In the genomic region with DNA sequence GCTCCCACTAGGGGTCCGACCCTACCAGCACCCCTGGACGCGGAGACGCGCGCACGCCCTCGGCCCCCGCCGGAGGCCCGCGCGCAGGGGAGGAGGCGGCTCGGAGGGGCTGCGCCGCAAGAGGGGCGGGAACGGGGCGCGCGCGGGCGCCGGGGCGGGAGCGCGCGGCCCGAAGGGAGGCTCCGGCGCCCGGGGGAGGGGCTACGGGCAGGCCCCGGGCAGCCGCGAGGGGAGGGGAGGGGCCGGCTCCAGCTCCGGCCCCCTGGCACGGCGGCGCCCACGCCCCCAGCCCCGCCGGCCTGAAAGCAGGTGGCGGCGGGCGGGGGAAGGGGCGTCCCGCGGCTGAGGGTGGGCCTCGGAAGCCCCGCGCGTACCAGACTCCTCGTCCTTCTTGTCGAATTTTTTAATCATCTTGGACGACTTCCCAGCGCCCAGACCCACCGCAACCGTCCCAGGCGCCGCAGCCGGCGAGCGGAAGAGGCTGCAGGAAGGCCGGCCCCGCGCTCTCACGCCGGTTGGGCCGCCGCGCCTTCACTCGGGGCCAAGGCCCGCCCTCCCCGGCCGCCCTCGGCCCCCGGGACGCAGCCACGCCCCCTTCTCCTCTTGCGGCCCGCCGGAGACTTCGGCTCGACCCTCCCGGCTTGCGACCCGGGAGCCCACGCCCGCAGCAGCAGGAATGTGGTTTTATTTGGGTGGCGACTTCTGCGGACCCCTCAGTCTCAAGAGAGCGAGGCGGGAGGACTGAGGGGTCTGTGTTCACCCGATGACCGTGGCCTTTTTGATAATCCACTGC, we compare ENCODE assay signal across 1 cellular context.
TF ChIP-seq lines count a peak whose summit lies in the region.

A gene with protein sequence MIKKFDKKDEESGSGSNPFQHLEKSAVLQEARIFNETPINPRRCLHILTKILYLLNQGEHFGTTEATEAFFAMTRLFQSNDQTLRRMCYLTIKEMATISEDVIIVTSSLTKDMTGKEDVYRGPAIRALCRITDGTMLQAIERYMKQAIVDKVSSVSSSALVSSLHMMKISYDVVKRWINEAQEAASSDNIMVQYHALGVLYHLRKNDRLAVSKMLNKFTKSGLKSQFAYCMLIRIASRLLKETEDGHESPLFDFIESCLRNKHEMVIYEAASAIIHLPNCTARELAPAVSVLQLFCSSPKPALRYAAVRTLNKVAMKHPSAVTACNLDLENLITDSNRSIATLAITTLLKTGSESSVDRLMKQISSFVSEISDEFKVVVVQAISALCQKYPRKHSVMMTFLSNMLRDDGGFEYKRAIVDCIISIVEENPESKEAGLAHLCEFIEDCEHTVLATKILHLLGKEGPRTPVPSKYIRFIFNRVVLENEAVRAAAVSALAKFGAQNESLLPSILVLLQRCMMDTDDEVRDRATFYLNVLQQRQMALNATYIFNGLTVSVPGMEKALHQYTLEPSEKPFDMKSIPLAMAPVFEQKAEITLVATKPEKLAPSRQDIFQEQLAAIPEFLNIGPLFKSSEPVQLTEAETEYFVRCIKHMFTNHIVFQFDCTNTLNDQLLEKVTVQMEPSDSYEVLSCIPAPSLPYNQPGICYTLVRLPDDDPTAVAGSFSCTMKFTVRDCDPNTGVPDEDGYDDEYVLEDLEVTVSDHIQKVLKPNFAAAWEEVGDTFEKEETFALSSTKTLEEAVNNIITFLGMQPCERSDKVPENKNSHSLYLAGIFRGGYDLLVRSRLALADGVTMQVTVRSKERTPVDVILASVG (minus strand): TSS at position 491 of the 793 bp plus-strand sequence. CDS start 80 bp downstream, at position 411.

TF ChIP-seq in K562, 482 proteins besides CTCF, POLR2A, EP300 and RAD21 (continued from another document and continues in another):
- TF ChIP-seq, protein P1, sequence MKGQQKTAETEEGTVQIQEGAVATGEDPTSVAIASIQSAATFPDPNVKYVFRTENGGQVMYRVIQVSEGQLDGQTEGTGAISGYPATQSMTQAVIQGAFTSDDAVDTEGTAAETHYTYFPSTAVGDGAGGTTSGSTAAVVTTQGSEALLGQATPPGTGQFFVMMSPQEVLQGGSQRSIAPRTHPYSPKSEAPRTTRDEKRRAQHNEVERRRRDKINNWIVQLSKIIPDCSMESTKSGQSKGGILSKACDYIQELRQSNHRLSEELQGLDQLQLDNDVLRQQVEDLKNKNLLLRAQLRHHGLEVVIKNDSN (CRISPR knock-in tag; IDR thresholded peaks at IDR 0.05): no peak
- TF ChIP-seq ZNF311 (CRISPR knock-in tag; IDR thresholded peaks at IDR 0.05) (no peak), HOXB6 (CRISPR knock-in tag; IDR thresholded peaks at IDR 0.05; ENCODE audit: borderline replicate concordance) (no peak), FOXJ2 (tag; IDR thresholded peaks at IDR 0.05) (no peak), ZC3H8 (IDR thresholded peaks at IDR 0.05) (no peak), NCOA2 (IDR thresholded peaks at IDR 0.05; ENCODE audit: partially characterized antibody in 2 of 2) (no peak), STAT5A (IDR thresholded peaks at IDR 0.05; ENCODE audit: borderline replicate concordance, low read length) (no peak), HEY1 (CRISPR knock-in tag; IDR thresholded peaks at IDR 0.05; ENCODE audit: borderline replicate concordance) (no peak), L3MBTL2 (IDR thresholded peaks at IDR 0.05) (0 out of 2 replicates have a peak, but pooled peaks have one; percentile 56), ZNF253 (CRISPR knock-in tag; conservative IDR thresholded peaks at IDR 0.05) (no peak), SRSF3 (IDR thresholded peaks at IDR 0.05; ENCODE audit: insufficient read depth, low read length) (no peak), NFYB (IDR thresholded peaks at IDR 0.05; ENCODE audit: extremely low read depth, insufficient read length) (peak; percentile 83), EHMT2 (IDR thresholded peaks at IDR 0.05) (no peak), MECOM (CRISPR knock-in tag; IDR thresholded peaks at IDR 0.05) (no peak), SNRNP70 (optimal IDR thresholded peaks at IDR 0.05; ENCODE audit: low read depth, low read length) (no peak), KLF13 (tag; IDR thresholded peaks at IDR 0.05; ENCODE audit: borderline replicate concordance, low read depth) (peak; percentile 99), COPS2 (conservative IDR thresholded peaks at IDR 0.05) (no peak), RBFOX2 (IDR thresholded peaks at IDR 0.05; ENCODE audit: low read depth, low read length) (peak; percentile 80)
- TF ChIP-seq, protein P2, sequence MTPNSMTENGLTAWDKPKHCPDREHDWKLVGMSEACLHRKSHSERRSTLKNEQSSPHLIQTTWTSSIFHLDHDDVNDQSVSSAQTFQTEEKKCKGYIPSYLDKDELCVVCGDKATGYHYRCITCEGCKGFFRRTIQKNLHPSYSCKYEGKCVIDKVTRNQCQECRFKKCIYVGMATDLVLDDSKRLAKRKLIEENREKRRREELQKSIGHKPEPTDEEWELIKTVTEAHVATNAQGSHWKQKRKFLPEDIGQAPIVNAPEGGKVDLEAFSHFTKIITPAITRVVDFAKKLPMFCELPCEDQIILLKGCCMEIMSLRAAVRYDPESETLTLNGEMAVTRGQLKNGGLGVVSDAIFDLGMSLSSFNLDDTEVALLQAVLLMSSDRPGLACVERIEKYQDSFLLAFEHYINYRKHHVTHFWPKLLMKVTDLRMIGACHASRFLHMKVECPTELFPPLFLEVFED (CRISPR knock-in tag; conservative IDR thresholded peaks at IDR 0.05): peak; percentile 64; the same call in 1 of the 2 replicates
- TF ChIP-seq, protein P3, sequence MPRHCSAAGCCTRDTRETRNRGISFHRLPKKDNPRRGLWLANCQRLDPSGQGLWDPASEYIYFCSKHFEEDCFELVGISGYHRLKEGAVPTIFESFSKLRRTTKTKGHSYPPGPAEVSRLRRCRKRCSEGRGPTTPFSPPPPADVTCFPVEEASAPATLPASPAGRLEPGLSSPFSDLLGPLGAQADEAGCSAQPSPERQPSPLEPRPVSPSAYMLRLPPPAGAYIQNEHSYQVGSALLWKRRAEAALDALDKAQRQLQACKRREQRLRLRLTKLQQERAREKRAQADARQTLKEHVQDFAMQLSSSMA (CRISPR knock-in tag; IDR thresholded peaks at IDR 0.05): no peak
- TF ChIP-seq, protein P4, sequence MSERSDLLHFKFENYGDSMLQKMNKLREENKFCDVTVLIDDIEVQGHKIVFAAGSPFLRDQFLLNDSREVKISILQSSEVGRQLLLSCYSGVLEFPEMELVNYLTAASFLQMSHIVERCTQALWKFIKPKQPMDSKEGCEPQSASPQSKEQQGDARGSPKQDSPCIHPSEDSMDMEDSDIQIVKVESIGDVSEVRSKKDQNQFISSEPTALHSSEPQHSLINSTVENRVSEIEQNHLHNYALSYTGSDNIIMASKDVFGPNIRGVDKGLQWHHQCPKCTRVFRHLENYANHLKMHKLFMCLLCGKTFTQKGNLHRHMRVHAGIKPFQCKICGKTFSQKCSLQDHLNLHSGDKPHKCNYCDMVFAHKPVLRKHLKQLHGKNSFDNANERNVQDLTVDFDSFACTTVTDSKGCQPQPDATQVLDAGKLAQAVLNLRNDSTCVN (CRISPR knock-in tag; IDR thresholded peaks at IDR 0.05): peak; percentile 84; the same call in 1 of the 2 replicates
- TF ChIP-seq, protein P5, sequence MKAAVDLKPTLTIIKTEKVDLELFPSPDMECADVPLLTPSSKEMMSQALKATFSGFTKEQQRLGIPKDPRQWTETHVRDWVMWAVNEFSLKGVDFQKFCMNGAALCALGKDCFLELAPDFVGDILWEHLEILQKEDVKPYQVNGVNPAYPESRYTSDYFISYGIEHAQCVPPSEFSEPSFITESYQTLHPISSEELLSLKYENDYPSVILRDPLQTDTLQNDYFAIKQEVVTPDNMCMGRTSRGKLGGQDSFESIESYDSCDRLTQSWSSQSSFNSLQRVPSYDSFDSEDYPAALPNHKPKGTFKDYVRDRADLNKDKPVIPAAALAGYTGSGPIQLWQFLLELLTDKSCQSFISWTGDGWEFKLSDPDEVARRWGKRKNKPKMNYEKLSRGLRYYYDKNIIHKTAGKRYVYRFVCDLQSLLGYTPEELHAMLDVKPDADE (conservative IDR thresholded peaks at IDR 0.05; ENCODE audit: control insufficient read depth, low read depth, low read length): no peak
- TF ChIP-seq, protein P6, sequence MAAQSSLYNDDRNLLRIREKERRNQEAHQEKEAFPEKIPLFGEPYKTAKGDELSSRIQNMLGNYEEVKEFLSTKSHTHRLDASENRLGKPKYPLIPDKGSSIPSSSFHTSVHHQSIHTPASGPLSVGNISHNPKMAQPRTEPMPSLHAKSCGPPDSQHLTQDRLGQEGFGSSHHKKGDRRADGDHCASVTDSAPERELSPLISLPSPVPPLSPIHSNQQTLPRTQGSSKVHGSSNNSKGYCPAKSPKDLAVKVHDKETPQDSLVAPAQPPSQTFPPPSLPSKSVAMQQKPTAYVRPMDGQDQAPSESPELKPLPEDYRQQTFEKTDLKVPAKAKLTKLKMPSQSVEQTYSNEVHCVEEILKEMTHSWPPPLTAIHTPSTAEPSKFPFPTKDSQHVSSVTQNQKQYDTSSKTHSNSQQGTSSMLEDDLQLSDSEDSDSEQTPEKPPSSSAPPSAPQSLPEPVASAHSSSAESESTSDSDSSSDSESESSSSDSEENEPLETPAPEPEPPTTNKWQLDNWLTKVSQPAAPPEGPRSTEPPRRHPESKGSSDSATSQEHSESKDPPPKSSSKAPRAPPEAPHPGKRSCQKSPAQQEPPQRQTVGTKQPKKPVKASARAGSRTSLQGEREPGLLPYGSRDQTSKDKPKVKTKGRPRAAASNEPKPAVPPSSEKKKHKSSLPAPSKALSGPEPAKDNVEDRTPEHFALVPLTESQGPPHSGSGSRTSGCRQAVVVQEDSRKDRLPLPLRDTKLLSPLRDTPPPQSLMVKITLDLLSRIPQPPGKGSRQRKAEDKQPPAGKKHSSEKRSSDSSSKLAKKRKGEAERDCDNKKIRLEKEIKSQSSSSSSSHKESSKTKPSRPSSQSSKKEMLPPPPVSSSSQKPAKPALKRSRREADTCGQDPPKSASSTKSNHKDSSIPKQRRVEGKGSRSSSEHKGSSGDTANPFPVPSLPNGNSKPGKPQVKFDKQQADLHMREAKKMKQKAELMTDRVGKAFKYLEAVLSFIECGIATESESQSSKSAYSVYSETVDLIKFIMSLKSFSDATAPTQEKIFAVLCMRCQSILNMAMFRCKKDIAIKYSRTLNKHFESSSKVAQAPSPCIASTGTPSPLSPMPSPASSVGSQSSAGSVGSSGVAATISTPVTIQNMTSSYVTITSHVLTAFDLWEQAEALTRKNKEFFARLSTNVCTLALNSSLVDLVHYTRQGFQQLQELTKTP (IDR thresholded peaks at IDR 0.05; ENCODE audit: low read depth in 1 of 2, partially characterized antibody in 2 of 2): no peak
- TF ChIP-seq, protein P7, sequence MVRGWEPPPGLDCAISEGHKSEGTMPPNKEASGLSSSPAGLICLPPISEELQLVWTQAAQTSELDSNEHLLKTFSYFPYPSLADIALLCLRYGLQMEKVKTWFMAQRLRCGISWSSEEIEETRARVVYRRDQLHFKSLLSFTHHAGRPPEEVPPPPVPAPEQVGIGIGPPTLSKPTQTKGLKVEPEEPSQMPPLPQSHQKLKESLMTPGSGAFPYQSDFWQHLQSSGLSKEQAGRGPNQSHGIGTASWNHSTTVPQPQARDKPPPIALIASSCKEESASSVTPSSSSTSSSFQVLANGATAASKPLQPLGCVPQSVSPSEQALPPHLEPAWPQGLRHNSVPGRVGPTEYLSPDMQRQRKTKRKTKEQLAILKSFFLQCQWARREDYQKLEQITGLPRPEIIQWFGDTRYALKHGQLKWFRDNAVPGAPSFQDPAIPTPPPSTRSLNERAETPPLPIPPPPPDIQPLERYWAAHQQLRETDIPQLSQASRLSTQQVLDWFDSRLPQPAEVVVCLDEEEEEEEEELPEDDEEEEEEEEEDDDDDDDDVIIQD (CRISPR knock-in tag; IDR thresholded peaks at IDR 0.05): no peak
- TF ChIP-seq, protein P8, sequence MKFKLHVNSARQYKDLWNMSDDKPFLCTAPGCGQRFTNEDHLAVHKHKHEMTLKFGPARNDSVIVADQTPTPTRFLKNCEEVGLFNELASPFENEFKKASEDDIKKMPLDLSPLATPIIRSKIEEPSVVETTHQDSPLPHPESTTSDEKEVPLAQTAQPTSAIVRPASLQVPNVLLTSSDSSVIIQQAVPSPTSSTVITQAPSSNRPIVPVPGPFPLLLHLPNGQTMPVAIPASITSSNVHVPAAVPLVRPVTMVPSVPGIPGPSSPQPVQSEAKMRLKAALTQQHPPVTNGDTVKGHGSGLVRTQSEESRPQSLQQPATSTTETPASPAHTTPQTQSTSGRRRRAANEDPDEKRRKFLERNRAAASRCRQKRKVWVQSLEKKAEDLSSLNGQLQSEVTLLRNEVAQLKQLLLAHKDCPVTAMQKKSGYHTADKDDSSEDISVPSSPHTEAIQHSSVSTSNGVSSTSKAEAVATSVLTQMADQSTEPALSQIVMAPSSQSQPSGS (CRISPR knock-in tag; IDR thresholded peaks at IDR 0.05): no peak
- TF ChIP-seq, protein P9, sequence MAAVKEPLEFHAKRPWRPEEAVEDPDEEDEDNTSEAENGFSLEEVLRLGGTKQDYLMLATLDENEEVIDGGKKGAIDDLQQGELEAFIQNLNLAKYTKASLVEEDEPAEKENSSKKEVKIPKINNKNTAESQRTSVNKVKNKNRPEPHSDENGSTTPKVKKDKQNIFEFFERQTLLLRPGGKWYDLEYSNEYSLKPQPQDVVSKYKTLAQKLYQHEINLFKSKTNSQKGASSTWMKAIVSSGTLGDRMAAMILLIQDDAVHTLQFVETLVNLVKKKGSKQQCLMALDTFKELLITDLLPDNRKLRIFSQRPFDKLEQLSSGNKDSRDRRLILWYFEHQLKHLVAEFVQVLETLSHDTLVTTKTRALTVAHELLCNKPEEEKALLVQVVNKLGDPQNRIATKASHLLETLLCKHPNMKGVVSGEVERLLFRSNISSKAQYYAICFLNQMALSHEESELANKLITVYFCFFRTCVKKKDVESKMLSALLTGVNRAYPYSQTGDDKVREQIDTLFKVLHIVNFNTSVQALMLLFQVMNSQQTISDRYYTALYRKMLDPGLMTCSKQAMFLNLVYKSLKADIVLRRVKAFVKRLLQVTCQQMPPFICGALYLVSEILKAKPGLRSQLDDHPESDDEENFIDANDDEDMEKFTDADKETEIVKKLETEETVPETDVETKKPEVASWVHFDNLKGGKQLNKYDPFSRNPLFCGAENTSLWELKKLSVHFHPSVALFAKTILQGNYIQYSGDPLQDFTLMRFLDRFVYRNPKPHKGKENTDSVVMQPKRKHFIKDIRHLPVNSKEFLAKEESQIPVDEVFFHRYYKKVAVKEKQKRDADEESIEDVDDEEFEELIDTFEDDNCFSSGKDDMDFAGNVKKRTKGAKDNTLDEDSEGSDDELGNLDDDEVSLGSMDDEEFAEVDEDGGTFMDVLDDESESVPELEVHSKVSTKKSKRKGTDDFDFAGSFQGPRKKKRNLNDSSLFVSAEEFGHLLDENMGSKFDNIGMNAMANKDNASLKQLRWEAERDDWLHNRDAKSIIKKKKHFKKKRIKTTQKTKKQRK (IDR thresholded peaks at IDR 0.05; ENCODE audit: borderline replicate concordance, low read depth, low read length): no peak; the same call in 1 of the 2 replicates
